26 cellular contexts compared by ENCODE assay signal in genomic region chr3:64053581-64053980, GRCh38. TPM values are rescaled to one million over a fixed set of nuclear protein-coding genes. Genes with fewer than 3 reads are reported as not detected.
A peak's percentile ranks its signal among the peaks of the same experiment; 100 is the strongest.
DNase-seq lines count a peak whose midpoint lies in the region; ATAC-seq, FAIRE-seq and TF ChIP-seq lines count a peak whose summit lies in the region.
"Had no signal": no experiment of that assay in that cellular context is flagged by ENCODE, and none has a peak within 500 bp of the region (broad histone marks: within the 10 kb centered on the region; RNA-seq: fewer than 3 reads in every experiment).

No MANE protein-coding gene starts in this region.

- FAIRE-seq in D721Med (lab: Jason Lieb, UNC) (peak; percentile 74), K562 (lab: Jason Lieb, UNC) (no peak)
- FAIRE-seq: astrocyte, keratinocyte, RCC 7860 had no signal

- CTCF ChIA-PET in K562 (lab: Yijun Ruan, JAX; ENCODE audit: low intra/inter-chr PET ratio): no interaction called here

- BruUV-seq in K562 (replicated peaks; lab: Mats Ljungman, UMichigan): no TSS peak

- in situ Hi-C loops in K562 (cut with MboI): no loop called here

- no peaks in the 10 kb centered on the region for H3K36me3 ChIP-seq in K562 (ENCODE audit: control insufficient read depth, insufficient read depth, low read length)
- H3K36me3 ChIP-seq in neural cell (ENCODE audit: insufficient read depth, low read length): no peaks in the 10 kb centered on the region
- H3K36me3 ChIP-seq: esophagus muscularis mucosa, prostate gland, tibial artery had no signal

- intact Hi-C loops in K562 (cut with micrococcal nuclease): no loop called here

- WGBS in K562 (ENCODE audit: insufficient coverage, low coverage, missing lambda C conversion rate): 0% methylated on average over 3 of the region's 3 CpGs

- no peaks in the 10 kb centered on the region for H3K9me1 ChIP-seq in K562 (ENCODE audit: control insufficient read depth, insufficient read depth, low read length)

- no peak for TF ChIP-seq CTCF in D721Med (IDR thresholded peaks at IDR 0.05; ENCODE audit: insufficient read depth, missing control alignments)
- no peak for TF ChIP-seq CTCF in K562 (IDR thresholded peaks at IDR 0.05 in 2 of 3, conservative IDR thresholded peaks at IDR 0.05 in 1 of 3; ENCODE audit: insufficient read depth in 2 of 3, low read depth in 1 of 3, low read length in 3 of 3)
- TF ChIP-seq CTCF in neural cell (IDR thresholded peaks at IDR 0.05; ENCODE audit: poor library complexity, severe bottlenecking): no peak

- H2AFZ ChIP-seq in K562 (ENCODE audit: low read depth, low read length): no peak overlapping the region
- H2AFZ ChIP-seq in neural cell (ENCODE audit: low read depth, low read length): peak overlapping the region; percentile 23
- H2AFZ ChIP-seq: GM23248 had no signal

- H3K79me2 ChIP-seq in K562 (ENCODE audit: control insufficient read depth, insufficient read depth, low read length) (no peaks in the 10 kb centered on the region), neural cell (replicated peaks; ENCODE audit: insufficient read depth, low read length) (no peaks in the 10 kb centered on the region)

- ATAC-seq in K562: no peak
- ATAC-seq in GM21528 (IDR thresholded peaks at IDR 0.05; ENCODE audit: low FRiP score, unreplicated experiment): no peak
- ATAC-seq: activated T-cell treated with anti-CD3 and anti-CD28 coated beads, Interleukin-2, amount 50 U/mL, for 4 hours; left ventricle myocardium superior; sciatic nerve had no signal

- H3K27ac ChIP-seq in K562 (ENCODE audit: extremely low read depth, low read depth, low read length) (no peak overlapping the region), neural cell (ENCODE audit: low read length) (peak overlapping the region; percentile 94)
- H3K27ac ChIP-seq: esophagus muscularis mucosa, GM23248, prostate gland, tibial artery had no signal

- H4K20me1 ChIP-seq in K562 (replicated peaks; ENCODE audit: control insufficient read depth, insufficient read depth, low read length) (no peaks in the 10 kb centered on the region), neural cell (ENCODE audit: insufficient read depth) (no peaks in the 10 kb centered on the region)

- H3K9me2 ChIP-seq in neural cell (ENCODE audit: insufficient read depth, low read length): no peaks in the 10 kb centered on the region

- H3K9ac ChIP-seq in K562 (ENCODE audit: insufficient read depth in 1 of 2, low read depth in 2 of 2, low read length in 2 of 2): no peak overlapping the region
- peak overlapping the region; percentile 58 for H3K9ac ChIP-seq in neural cell (ENCODE audit: low read length)
- H3K9ac ChIP-seq: GM23248 had no signal

- TF ChIP-seq POLR2A in K562 (conservative IDR thresholded peaks at IDR 0.05) (no peak), erythroblast (IDR thresholded peaks at IDR 0.05; ENCODE audit: low read length) (no peak)

- H3K27me3 ChIP-seq in K562 (ENCODE audit: control insufficient read depth in 2 of 2, insufficient read depth in 2 of 2, low read length in 2 of 2) (no peaks in the 10 kb centered on the region; a peak in 1 of 5 replicates), neural cell (ENCODE audit: insufficient read depth, low read depth, low read length) (no peaks in the 10 kb centered on the region)
- H3K27me3 ChIP-seq: esophagus muscularis mucosa had no signal

- no peak for TF ChIP-seq EP300 in K562 (IDR thresholded peaks at IDR 0.05; ENCODE audit: low read length)
- TF ChIP-seq EP300 in neural cell (conservative IDR thresholded peaks at IDR 0.05; ENCODE audit: poor library complexity, severe bottlenecking): peak; percentile 78

- no peak overlapping the region for H3K4me2 ChIP-seq in K562 (ENCODE audit: insufficient read depth, low read length)
- peak overlapping the region; percentile 43 for H3K4me2 ChIP-seq in neural cell (ENCODE audit: low read length)

- no peaks in the 10 kb centered on the region for H3K4me1 ChIP-seq in K562 (replicated peaks in 1 of 2; ENCODE audit: control insufficient read depth in 2 of 2, insufficient read depth in 2 of 2, low read length in 2 of 2)
- H3K4me1 ChIP-seq: prostate gland, tibial artery had no signal

- H3K4me3 ChIP-seq in K562: no peak overlapping the region
- peak overlapping the region; percentile 45 for H3K4me3 ChIP-seq in neural cell (ENCODE audit: low read length)
- H3K4me3 ChIP-seq: esophagus muscularis mucosa, GM23248, prostate gland, tibial artery had no signal

- no peak for TF ChIP-seq RAD21 in K562 (CRISPR knock-in tag; conservative IDR thresholded peaks at IDR 0.05 in 1 of 2, IDR thresholded peaks at IDR 0.05 in 1 of 2)
- TF ChIP-seq RAD21 in neural cell (conservative IDR thresholded peaks at IDR 0.05): peak; percentile 40

- H3K9me3 ChIP-seq in K562 (replicated peaks; ENCODE audit: control insufficient read depth, insufficient read depth, low read depth, low read length): no peaks in the 10 kb centered on the region
- H3K9me3 ChIP-seq in neural cell (ENCODE audit: low read length): no peaks in the 10 kb centered on the region
- H3K9me3 ChIP-seq: esophagus muscularis mucosa, prostate gland, tibial artery had no signal

- H3F3A ChIP-seq in neural cell (ENCODE audit: insufficient read depth, low read length, poor library complexity, severe bottlenecking): no peaks in the 10 kb centered on the region

- POLR2A ChIA-PET in K562 (lab: Yijun Ruan, JAX): no interaction called here

- DNase-seq in D721Med (ENCODE audit: insufficient read length, low spot score) (no peak), NCI-H748 (lab: John Stamatoyannopoulos, UW; ENCODE audit: unreplicated experiment) (peak; percentile 67), K562 (ENCODE audit: extremely low read depth in 1 of 4, low spot score in 3 of 4) (no peak), A172 (ENCODE audit: low spot score) (no peak), erythroblast (lab: John Stamatoyannopoulos, UW) (no peak)
- DNase-seq: activated CD4-positive, alpha-beta T cell treated with anti-CD3 and anti-CD28 coated beads, Interleukin-2, amount 10 ng/mL, durations not matched to agents 7 days and 5 days; activated gamma-delta T cell treated with Interleukin-2 at 50 U/mL for 16 hours; activated T-cell treated with anti-CD3 and anti-CD28 coated beads, Interleukin-2, amount 50 U/mL, for 4 hours; Calu3; foreskin fibroblast; GM23248; Kasumi-1; left ventricle myocardium superior; NCI-H1436; NCI-H2107; NCI-H510A; T1000; tibial artery had no signal

TF ChIP-seq in K562, 482 proteins besides CTCF, POLR2A, EP300 and RAD21 (continues in another document):
- TF ChIP-seq ILF3 (IDR thresholded peaks at IDR 0.05; ENCODE audit: borderline replicate concordance): no peak

TF ChIP-seq in neural cell, 6 proteins besides CTCF, POLR2A, EP300 and RAD21:
- TF ChIP-seq POLR2AphosphoS5 (IDR thresholded peaks at IDR 0.05): peak; percentile 59
- TF ChIP-seq EZH2 (IDR thresholded peaks at IDR 0.05; ENCODE audit: borderline replicate concordance, insufficient read depth, low read length, poor library complexity, severe bottlenecking): no peak
- peak; percentile 46 for TF ChIP-seq SMC3 (conservative IDR thresholded peaks at IDR 0.05; ENCODE audit: poor library complexity)
- peak; percentile 68 for TF ChIP-seq MXI1 (conservative IDR thresholded peaks at IDR 0.05; ENCODE audit: poor library complexity, severe bottlenecking)
- TF ChIP-seq REST (IDR thresholded peaks at IDR 0.05; ENCODE audit: borderline replicate concordance): peak; percentile 93

RNA-seq across cellular contexts. Expression of gene PSMD6, which starts 30.3 kb away (rescaled TPM):
- total RNA-seq in K562 (2011; cell fraction: chromatin; rRNA removed; ENCODE audit: low replicate concordance): 52.0 and 118 TPM in 2 replicates
- 31.7 and 37.4 TPM in 2 replicates for total RNA-seq in K562 (2011; cell fraction: nucleolus; rRNA removed)
- total RNA-seq in K562 (2011; cell fraction: nucleoplasm; rRNA removed): 70.8 and 91.3 TPM in 2 replicates
- 115 and 121 TPM in 2 replicates for total RNA-seq in K562 (2014; rRNA removed)
- 133 and 151 TPM in 2 replicates for total RNA-seq in K562 (2014; rRNA removed; fragmentation: Illumina TruSeq; extraction: Trizol)
- total RNA-seq in K562 (2015; rRNA removed; fragmentation: Illumina TruSeq; extraction: Trizol): 119 and 122 TPM in 2 replicates
- total RNA-seq in K562 (2021): 104 and 108 TPM in 2 replicates
- 60.0 and 78.2 TPM in 2 replicates for polyA plus RNA-seq in K562 (2011; rRNA removed)
- polyA plus RNA-seq in K562 (2011; cell fraction: cytosol; rRNA removed): 35.3 and 38.0 TPM in 2 replicates
- 57.3 and 62.7 TPM in 2 replicates for polyA plus RNA-seq in K562 (2011; cell fraction: nucleus; rRNA removed)
- polyA plus RNA-seq in K562 (2012): 73.0 and 141 TPM in 2 replicates
- polyA plus RNA-seq in K562 (2014; fragmentation: Illumina TruSeq; extraction: Trizol): 106 and 113 TPM in 2 replicates
- 100 to 1,000 TPM in 1 of 2 experiments, 10 to 100 TPM in 1; 82.4 to 100 TPM for polyA plus RNA-seq in K562 (2014; fragmentation: Nextera tagmentation; extraction: Ambion mirVana)
- polyA plus RNA-seq in K562 (2014; rRNA removed): 113 TPM in 2 replicates
- polyA minus RNA-seq in K562 (2011; rRNA and poly(A)+ RNA removed): 72.0 and 80.5 TPM in 2 replicates
- 27.1 and 29.2 TPM in 2 replicates for polyA minus RNA-seq in K562 (2011; cell fraction: cytosol; rRNA and poly(A)+ RNA removed)
- polyA minus RNA-seq in K562 (2011; cell fraction: nucleus; rRNA and poly(A)+ RNA removed): 57.6 and 75.4 TPM in 2 replicates
- 139 and 150 TPM in 2 replicates for polyA plus RNA-seq in neural cell
- polyA minus RNA-seq in neural cell: 102 and 105 TPM in 2 replicates
- 159 and 176 TPM in 2 replicates for total RNA-seq in A172 (2014; rRNA removed; shearing (Covaris generic))
